Comparison of ENCODE assay signal across 8 cellular contexts in the genomic region with DNA sequence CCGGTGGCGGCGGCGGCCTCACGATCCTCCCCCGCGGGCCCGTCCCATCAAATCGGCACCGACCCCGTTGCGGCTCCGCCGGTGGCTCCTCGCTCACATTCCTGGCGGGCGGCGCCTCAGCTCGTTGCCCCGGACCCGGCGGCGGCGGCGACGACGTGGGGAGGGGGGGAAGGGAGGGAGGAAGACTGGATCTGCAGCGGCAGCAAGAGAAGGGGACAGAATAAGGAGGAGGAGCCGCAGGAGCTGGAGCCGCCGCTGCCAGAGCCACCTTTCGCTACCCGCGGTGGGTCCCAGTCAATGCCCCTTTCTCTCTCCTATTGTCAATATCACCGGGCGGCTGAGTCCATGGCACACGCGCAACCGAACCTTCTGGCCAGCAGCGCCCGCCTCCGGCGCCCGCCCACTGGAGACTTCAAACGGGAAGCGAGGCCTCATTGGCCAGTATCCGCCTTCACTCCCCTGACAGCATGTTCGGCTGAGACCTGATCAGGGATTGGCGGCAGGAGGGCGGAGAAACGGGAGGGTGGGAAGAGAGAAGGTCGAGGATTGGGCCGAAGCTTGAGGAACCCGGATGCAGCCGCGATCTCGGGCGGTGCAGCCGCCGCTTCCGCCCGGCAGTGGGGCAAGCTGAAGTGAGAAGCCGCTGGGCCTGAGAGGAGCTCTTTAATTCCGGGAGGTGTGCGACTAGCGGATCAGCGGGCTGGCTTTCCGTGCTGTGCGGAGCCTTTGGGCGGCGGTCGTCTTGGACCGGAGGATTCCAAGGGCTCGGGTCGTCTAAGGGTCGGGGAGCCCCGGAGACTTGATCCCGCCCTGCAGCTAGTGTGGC. TPM values are rescaled to one million over a fixed set of nuclear protein-coding genes. Genes with fewer than 3 reads are reported as not detected.
DNase-seq lines count a peak whose midpoint lies in the region; ATAC-seq lines count a peak whose summit lies in the region.

A gene (minus strand): TSS at position 378 of the 826 bp plus-strand sequence. CDS start 3,692 bp downstream, outside the sequence.

- H3K36me3 Mint-ChIP-seq in effector memory CD8-positive, alpha-beta T cell (ENCODE audit: insufficient read depth): peaks cover 34% of the 10 kb centered on the region

- peak within 1 kb of the TSS; percentile 90 to 91 for H3K27ac Mint-ChIP-seq in effector memory CD8-positive, alpha-beta T cell

- peak; percentile 93 for ATAC-seq in GM21360 (IDR thresholded peaks at IDR 0.05; ENCODE audit: unreplicated experiment)
- peak; percentile 93 for ATAC-seq in effector memory CD8-positive, alpha-beta T cell (replicated peaks)

- H3K4me1 Mint-ChIP-seq in effector memory CD8-positive, alpha-beta T cell (ENCODE audit: low read depth in 2 of 2): peaks cover 13 to 33% of the 10 kb centered on the region in 2 donors

- no peaks in the 10 kb centered on the region for H3K9me3 Mint-ChIP-seq in effector memory CD8-positive, alpha-beta T cell

- H3K27me3 Mint-ChIP-seq in effector memory CD8-positive, alpha-beta T cell: no peaks in the 10 kb centered on the region

- H3K4me3 Mint-ChIP-seq in effector memory CD8-positive, alpha-beta T cell: peak within 1 kb of the TSS; percentile 87 to 95

- DNase-seq in COLO668 (lab: John Stamatoyannopoulos, UW; ENCODE audit: unreplicated experiment): peak; percentile 99
- DNase-seq in HT1080 (ENCODE audit: low read depth): peak; percentile 99
- peak; percentile 98 for DNase-seq in NOMO-1 treated with DMSO at 0.1 percent for 48 hours (lab: John Stamatoyannopoulos, UW; ENCODE audit: unreplicated experiment)
- DNase-seq in activated CD8-positive, alpha-beta memory T cell treated with anti-CD3 and anti-CD28 coated beads for 4 hours (ENCODE audit: low read depth in 2 of 2): peak; percentile 96 to 97
- DNase-seq in effector memory CD8-positive, alpha-beta T cell: peak; percentile 96 to 97 (median 97)
- DNase-seq in medulla oblongata (ENCODE audit: extremely low spot score): peak; percentile 100
- DNase-seq in stimulated activated CD8-positive, alpha-beta memory T cell treated with anti-CD3 and anti-CD28 coated beads, Interleukin-12 subunit alpha, Interleukin-12 subunit beta, amount 100 ng/mL, for 1 hour (ENCODE audit: low read depth): peak; percentile 94

RNA-seq across cellular contexts. Expression of the gene that starts here (rescaled TPM):
- total RNA-seq in HT1080 (2014; rRNA removed; shearing (Covaris generic)): 11.9 and 14.4 TPM in 2 replicates
- 23.1 and 30.3 TPM in 2 replicates for polyA plus RNA-seq in HT1080 (2015; cell fraction: cytosol; rRNA removed)
- polyA plus RNA-seq in HT1080 (2015; cell fraction: nucleus; rRNA removed): 22.1 and 23.6 TPM in 2 replicates

Comparison
In these comparisons a context has a peak if more than half of its experiments do, and no peak if none do; other contexts are left out.
1. Peak in every context shown above with its lines: DNase-seq and ATAC-seq.